Comparison of ENCODE assay signal across 22 cellular contexts in the genomic region with DNA sequence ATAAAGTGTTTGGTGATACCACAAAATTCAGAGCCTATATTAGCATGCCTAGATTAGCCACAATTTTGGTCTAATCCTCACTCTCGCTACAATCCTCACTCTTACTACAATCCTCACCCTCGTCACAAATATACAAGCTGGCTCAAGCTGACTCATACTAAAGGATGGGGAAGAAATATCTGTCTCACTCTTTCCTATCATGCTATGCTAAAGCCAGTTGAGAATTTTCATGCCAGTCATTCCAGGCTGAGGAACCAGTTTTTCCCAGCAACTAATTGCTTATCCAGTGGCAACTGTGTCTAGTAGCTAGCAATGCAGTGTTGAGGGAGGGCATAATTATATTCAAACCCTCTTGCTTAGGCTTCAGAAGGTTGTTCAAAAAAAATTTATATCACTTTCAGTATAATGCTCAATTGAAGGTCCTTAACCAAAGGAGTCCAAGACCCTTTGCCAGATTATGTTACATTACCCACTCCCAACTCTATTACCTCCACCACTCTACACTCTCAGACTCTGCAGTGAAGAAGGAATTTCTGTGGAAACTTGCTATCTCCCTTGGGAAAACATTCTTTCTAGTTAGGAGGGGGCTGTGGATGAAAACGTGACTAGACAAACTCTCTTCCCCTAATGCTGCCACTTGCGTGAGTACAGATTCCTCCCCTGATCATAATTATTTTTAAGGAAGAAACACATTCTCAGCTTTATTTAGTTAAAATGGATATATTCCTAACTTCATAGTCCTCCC.
A peak's percentile ranks its signal among the peaks of the same experiment; 100 is the strongest.
DNase-seq lines count a peak whose midpoint lies in the region; FAIRE-seq and TF ChIP-seq lines count a peak whose summit lies in the region.
"Had no signal": no experiment of that assay in that cellular context is flagged by ENCODE, and none has a peak within 500 bp of the region (broad histone marks: within the 10 kb centered on the region; RNA-seq: fewer than 3 reads in every experiment).

No MANE protein-coding gene starts in this region.

- WGBS in mesenchymal stem cell = 58% methylated on average over 3 of the region's 4 CpGs

- no peak overlapping the region for H2BK12ac ChIP-seq in mesenchymal stem cell (ENCODE audit: low read length in 2 of 2)

- CTCF ChIA-PET in RWPE1 (lab: Yijun Ruan, JAX) = interaction anchor here (0.6 kb wide), 1 partner anchor 408 kb away, joined by 3 read pairs; no protein-coding TSS in a partner anchor

- H3K4ac ChIP-seq in mesenchymal stem cell (ENCODE audit: low read depth in 1 of 2, low read length in 2 of 2) = no peak overlapping the region

- TF ChIP-seq CTCF in RWPE1 (conservative IDR thresholded peaks at IDR 0.05; ENCODE audit: low read depth) (no peak), bronchial epithelial cell (IDR thresholded peaks at IDR 0.05; ENCODE audit: insufficient read depth, low read length, severe bottlenecking) (no peak)

- no peak overlapping the region for H3K23ac ChIP-seq in mesenchymal stem cell (ENCODE audit: low read length in 2 of 2)

- no peak overlapping the region for H2BK5ac ChIP-seq in mesenchymal stem cell (ENCODE audit: low read depth, low read length, poor library complexity, severe bottlenecking)

- no peak overlapping the region for H2AK5ac ChIP-seq in mesenchymal stem cell (ENCODE audit: low read length, severe bottlenecking)

- H3K18ac ChIP-seq in mesenchymal stem cell (ENCODE audit: low read depth in 1 of 2, low read length in 2 of 2) = no peak overlapping the region

- FAIRE-seq in bronchial epithelial cell (lab: Jason Lieb, UNC) = no peak
- FAIRE-seq: frontal cortex, islet of Langerhans, RCC 7860 had no signal

- H3K79me1 ChIP-seq in mesenchymal stem cell (replicated peaks; ENCODE audit: low read length, poor library complexity, severe bottlenecking) = no peaks in the 10 kb centered on the region

- no peak overlapping the region for H2BK120ac ChIP-seq in mesenchymal stem cell (ENCODE audit: low read depth, low read length)

- no peak overlapping the region for H3K14ac ChIP-seq in mesenchymal stem cell (ENCODE audit: low read length in 2 of 2)

- no peaks in the 10 kb centered on the region for H3K4me1 ChIP-seq in mesenchymal stem cell (ENCODE audit: control insufficient read depth, insufficient read depth, low read depth, low read length)
- H3K4me1 ChIP-seq: HAP-1 had no signal

- no peak overlapping the region for H4K8ac ChIP-seq in mesenchymal stem cell (ENCODE audit: low read length)

- H2BK15ac ChIP-seq in mesenchymal stem cell (ENCODE audit: low read depth, poor library complexity, severe bottlenecking) = no peak overlapping the region

- DNase-seq in RWPE1 (ENCODE audit: low spot score) (peak; percentile 13), bronchial epithelial cell (ENCODE audit: low read depth) (peak; percentile 79), mesenchymal stem cell (peak; percentile 49), stromal cell of bone marrow (ENCODE audit: low read depth) (peak; percentile 14), middle frontal gyrus (ENCODE audit: extremely low spot score, low spot score) (no peak), pons (ENCODE audit: low spot score) (no peak)
- DNase-seq in stimulated activated CD4-positive, alpha-beta T cell treated with anti-CD3 and anti-CD28 coated beads, Interleukin-2, amount 100 ng/mL, for 48 hours = no peak
- DNase-seq: activated CD4-positive, alpha-beta T cell treated with anti-CD3 and anti-CD28 coated beads, Interleukin-2, amount 50 U/mL, for 1 hour; CD4-positive, alpha-beta T cell; effector memory CD4-positive, alpha-beta T cell; hypothalamus; naive B cell; NCI-H1694 treated with DMSO at 0.1 percent for 48 hours; NCI-H526; right cardiac atrium; stimulated activated naive CD4-positive, alpha-beta T cell treated with Interleukin-2 at 50 U/mL for 16 hours had no signal

- H2AFZ ChIP-seq in mesenchymal stem cell (ENCODE audit: low read depth, low read length) = no peak overlapping the region

- no peak overlapping the region for H3K27ac ChIP-seq in RWPE1
- H3K27ac ChIP-seq in mesenchymal stem cell (ENCODE audit: low read length, poor library complexity, severe bottlenecking) = no peak overlapping the region
- H3K27ac ChIP-seq: thoracic aorta, VCaP had no signal

- no peaks in the 10 kb centered on the region for H3K36me3 ChIP-seq in bronchial epithelial cell (ENCODE audit: control insufficient read depth, insufficient read depth, low read length)
- H3K36me3 ChIP-seq in mesenchymal stem cell (ENCODE audit: control insufficient read depth in 1 of 2, insufficient read depth in 2 of 2, low read depth in 1 of 2, low read length in 2 of 2) = no peaks in the 10 kb centered on the region
- H3K36me3 ChIP-seq: HAP-1, thoracic aorta had no signal

- POLR2A ChIA-PET in RWPE1 (lab: Yijun Ruan, JAX; ENCODE audit: low non-redundant PET) = no interaction called here

- H3K27me3 ChIP-seq in bronchial epithelial cell (ENCODE audit: control insufficient read depth, insufficient read depth, low read length) (no peaks in the 10 kb centered on the region), mesenchymal stem cell (ENCODE audit: control insufficient read depth in 1 of 2, insufficient read depth in 1 of 2, low read length in 2 of 2) (no peaks in the 10 kb centered on the region)

- no peak overlapping the region for H3K9ac ChIP-seq in mesenchymal stem cell (ENCODE audit: low read length)

- H4K91ac ChIP-seq in mesenchymal stem cell (ENCODE audit: low read length) = no peak overlapping the region

- no peak overlapping the region for H3K4me2 ChIP-seq in mesenchymal stem cell (ENCODE audit: low read length, poor library complexity, severe bottlenecking)

- no peak overlapping the region for H3K4me3 ChIP-seq in bronchial epithelial cell (ENCODE audit: low read depth, low read length)
- H3K4me3 ChIP-seq in mesenchymal stem cell (ENCODE audit: insufficient read depth in 1 of 2, low read depth in 1 of 2, low read length in 2 of 2) = no peak overlapping the region
- H3K4me3 ChIP-seq: HAP-1, thoracic aorta had no signal

- H3K9me3 ChIP-seq in mesenchymal stem cell (ENCODE audit: control insufficient read depth, low read length) = peaks cover 4% of the 10 kb centered on the region
- H3K9me3 ChIP-seq: HAP-1, thoracic aorta had no signal

Comparison
In these comparisons a context has a peak if more than half of its experiments do, and no peak if none do; other contexts are left out.
1. DNase-seq: peak in RWPE1 (single experiment), bronchial epithelial cell (single experiment), mesenchymal stem cell (single experiment) and stromal cell of bone marrow (single experiment); none in middle frontal gyrus (single experiment), stimulated activated CD4-positive, alpha-beta T cell treated with anti-CD3 and anti-CD28 coated beads, Interleukin-2, amount 100 ng/mL, for 48 hours (0 of 2) and pons (single experiment).